Comparison of ENCODE assay signal across 2 cellular contexts in genomic region chr15:77747175-77748077, GRCh38.
TF ChIP-seq lines count a peak whose summit lies in the region.

No MANE protein-coding gene starts in this region.

TF ChIP-seq in K562, 482 proteins besides CTCF, POLR2A, EP300 and RAD21:
- no peak for TF ChIP-seq TAL1 (IDR thresholded peaks at IDR 0.05)
- TF ChIP-seq EGR1 (conservative IDR thresholded peaks at IDR 0.05): peak; percentile 30
- no peak for TF ChIP-seq NFYB (IDR thresholded peaks at IDR 0.05; ENCODE audit: extremely low read depth, insufficient read length)
- no peak for TF ChIP-seq KLF6 (CRISPR knock-in tag; IDR thresholded peaks at IDR 0.05; ENCODE audit: borderline replicate concordance)
- peak; percentile 35; the same call in 1 of the 2 replicates for TF ChIP-seq NR2C1 (IDR thresholded peaks at IDR 0.05)
- TF ChIP-seq NR2C1 (tag; IDR thresholded peaks at IDR 0.05): 0 out of 2 replicates have a peak, but pooled peaks have one; percentile 53
- TF ChIP-seq TFAP4 (CRISPR knock-in tag; IDR thresholded peaks at IDR 0.05; ENCODE audit: borderline replicate concordance): 0 out of 2 replicates have a peak, but pooled peaks have one; percentile 19
- TF ChIP-seq HBP1 (CRISPR knock-in tag; IDR thresholded peaks at IDR 0.05): no peak
- TF ChIP-seq MEIS2 (IDR thresholded peaks at IDR 0.05; ENCODE audit: partially characterized antibody): peak; percentile 37
- peak; percentile 4; the same call in 1 of the 2 replicates for TF ChIP-seq PKNOX1 (IDR thresholded peaks at IDR 0.05)

TF ChIP-seq in neural cell, 6 proteins besides CTCF, POLR2A, EP300 and RAD21:
- TF ChIP-seq REST (IDR thresholded peaks at IDR 0.05; ENCODE audit: borderline replicate concordance) (no peak), SMC3 (conservative IDR thresholded peaks at IDR 0.05; ENCODE audit: poor library complexity) (no peak), POLR2AphosphoS5 (IDR thresholded peaks at IDR 0.05) (no peak), EZH2 (IDR thresholded peaks at IDR 0.05; ENCODE audit: borderline replicate concordance, insufficient read depth, low read length, poor library complexity, severe bottlenecking) (no peak), MXI1 (conservative IDR thresholded peaks at IDR 0.05; ENCODE audit: poor library complexity, severe bottlenecking) (no peak), TAF1 (IDR thresholded peaks at IDR 0.05; ENCODE audit: low read depth) (no peak)
TF ChIP-seq in neural cell: peak in this region for 0.
